In genomic region chr13:50942630-50943311, GRCh38 we compare ENCODE assay signal across 19 cellular contexts. TPM values are rescaled to one million over a fixed set of nuclear protein-coding genes. Genes with fewer than 3 reads are reported as not detected.
DNase-seq lines count a peak whose midpoint lies in the region; ATAC-seq and TF ChIP-seq lines count a peak whose summit lies in the region.
"Had no signal": no experiment of that assay in that cellular context is flagged by ENCODE, and none has a peak within 500 bp of the region (broad histone marks: within the 10 kb centered on the region; RNA-seq: fewer than 3 reads in every experiment).

No MANE protein-coding gene starts in this region.

- H3K4me3 Mint-ChIP-seq in activated naive CD8-positive, alpha-beta T cell = no peak overlapping the region
- H3K4me3 Mint-ChIP-seq in activated naive CD8-positive, alpha-beta T cell treated with anti-CD3 and anti-CD28 coated beads for 36 hours = no peak overlapping the region

- H3K36me3 ChIP-seq in gastrocnemius medialis = peaks cover 0 to 2% of the 10 kb centered on the region in 2 donors

- H3K27me3 Mint-ChIP-seq in activated naive CD8-positive, alpha-beta T cell = no peaks in the 10 kb centered on the region
- H3K27me3 Mint-ChIP-seq in activated naive CD8-positive, alpha-beta T cell treated with anti-CD3 and anti-CD28 coated beads for 36 hours = no peaks in the 10 kb centered on the region

- DNase-seq in activated CD4-positive, CD25-positive, alpha-beta regulatory T cell treated with anti-CD3 and anti-CD28 coated beads, Interleukin-2, amount 50 U/mL, for 72 hours = no peak
- no peak for DNase-seq in activated naive CD8-positive, alpha-beta T cell treated with anti-CD3 and anti-CD28 coated beads for 36 hours
- DNase-seq in iPS-NIHi7 (ENCODE audit: extremely low spot score) (peak; percentile 19), posterior vena cava (ENCODE audit: low spot score) (no peak), gastrocnemius medialis (no peak)
- DNase-seq: DMS153, MG63, NCI-H1092 treated with DMSO at 0.1 percent for 48 hours, NCI-H1694, NCI-H446, PC-3 had no signal

- no peak overlapping the region for H3K27ac ChIP-seq in gastrocnemius medialis
- H3K27ac ChIP-seq: 22Rv1; BLaER1 treated with 17β-estradiol and CSF1 and Interleukin-3, amounts not matched to agents 10 nM and 100 nM; KMS-11 had no signal

- H3K4me3 ChIP-seq in gastrocnemius medialis = no peak overlapping the region
- H3K4me3 ChIP-seq: BLaER1 treated with 17β-estradiol and CSF1 and Interleukin-3, amounts not matched to agents 10 nM and 100 nM; HAP-1; MG63 had no signal

- no peak for TF ChIP-seq CTCF in gastrocnemius medialis (IDR thresholded peaks at IDR 0.05 in 4 of 5, conservative IDR thresholded peaks at IDR 0.05 in 1 of 5)

- no peaks in the 10 kb centered on the region for H3K9me3 ChIP-seq in gastrocnemius medialis
- H3K9me3 ChIP-seq: HAP-1 had no signal

- peaks cover 1% of the 10 kb centered on the region for H3K9me3 Mint-ChIP-seq in activated naive CD8-positive, alpha-beta T cell (ENCODE audit: low read depth)
- H3K9me3 Mint-ChIP-seq in activated naive CD8-positive, alpha-beta T cell treated with anti-CD3 and anti-CD28 coated beads for 36 hours = no peaks in the 10 kb centered on the region

- peaks cover 4% of the 10 kb centered on the region for H3K4me1 Mint-ChIP-seq in activated naive CD8-positive, alpha-beta T cell (ENCODE audit: low read depth)
- peaks cover 5% of the 10 kb centered on the region for H3K4me1 Mint-ChIP-seq in activated naive CD8-positive, alpha-beta T cell treated with anti-CD3 and anti-CD28 coated beads for 36 hours

- TF ChIP-seq POLR2A in gastrocnemius medialis (IDR thresholded peaks at IDR 0.05) = no peak

- peak; percentile 51 to 64 for ATAC-seq in activated CD4-positive, CD25-positive, alpha-beta regulatory T cell treated with anti-CD3 and anti-CD28 coated beads, Interleukin-2, amount 50 U/mL, for 24 hours
- ATAC-seq in gastrocnemius medialis (no peak), GM18868 (IDR thresholded peaks at IDR 0.05; ENCODE audit: unreplicated experiment) (no peak)
- ATAC-seq: HepG2, PC-3 had no signal

- peaks cover 32% of the 10 kb centered on the region for H3K36me3 Mint-ChIP-seq in activated naive CD8-positive, alpha-beta T cell
- peaks cover 22% of the 10 kb centered on the region for H3K36me3 Mint-ChIP-seq in activated naive CD8-positive, alpha-beta T cell treated with anti-CD3 and anti-CD28 coated beads for 36 hours

- intact Hi-C loops in posterior vena cava (cut with DNase I) = no loop called here
- intact Hi-C loops in gastrocnemius medialis (cut with DNase I; ENCODE audit: low total_unique reads) = no loop called here

- peak overlapping the region; percentile 4 for H3K27ac Mint-ChIP-seq in activated naive CD8-positive, alpha-beta T cell
- H3K27ac Mint-ChIP-seq in activated naive CD8-positive, alpha-beta T cell treated with anti-CD3 and anti-CD28 coated beads for 36 hours = no peak overlapping the region

- in situ Hi-C loops in gastrocnemius medialis (cut with MboI; ENCODE audit: low sequenced_read_pairs in 4 of 4) = no loop called here

- no peaks in the 10 kb centered on the region for H3K27me3 ChIP-seq in gastrocnemius medialis
- H3K27me3 ChIP-seq: BLaER1 treated with 17β-estradiol and CSF1 and Interleukin-3, amounts not matched to agents 10 nM and 100 nM; MG63 had no signal

- no peaks in the 10 kb centered on the region for H3K4me1 ChIP-seq in gastrocnemius medialis
- H3K4me1 ChIP-seq: HAP-1 had no signal

RNA-seq across cellular contexts. Expression of gene RNASEH2B, which starts 33.2 kb away (rescaled TPM):
- total RNA-seq in activated naive CD8-positive, alpha-beta T cell treated with anti-CD3 and anti-CD28 coated beads for 36 hours = 10 to 100 TPM; 68.4 to 81.3 TPM
- total RNA-seq in posterior vena cava = 10 to 100 TPM; 48.5 to 49.1 TPM
- 10 to 100 TPM in 3 of 4 donors, 1 to 10 TPM in 1; 9.3 to 24.7 (median 11.1) TPM for total RNA-seq in gastrocnemius medialis

Comparison
In these comparisons a context has a peak if more than half of its experiments do, and no peak if none do; other contexts are left out.
1. ATAC-seq: peak in activated CD4-positive, CD25-positive, alpha-beta regulatory T cell treated with anti-CD3 and anti-CD28 coated beads, Interleukin-2, amount 50 U/mL, for 24 hours (2 of 2); none in gastrocnemius medialis (0 of 2) and GM18868 (single experiment).